25 cellular contexts compared by ENCODE assay signal in the genomic region with DNA sequence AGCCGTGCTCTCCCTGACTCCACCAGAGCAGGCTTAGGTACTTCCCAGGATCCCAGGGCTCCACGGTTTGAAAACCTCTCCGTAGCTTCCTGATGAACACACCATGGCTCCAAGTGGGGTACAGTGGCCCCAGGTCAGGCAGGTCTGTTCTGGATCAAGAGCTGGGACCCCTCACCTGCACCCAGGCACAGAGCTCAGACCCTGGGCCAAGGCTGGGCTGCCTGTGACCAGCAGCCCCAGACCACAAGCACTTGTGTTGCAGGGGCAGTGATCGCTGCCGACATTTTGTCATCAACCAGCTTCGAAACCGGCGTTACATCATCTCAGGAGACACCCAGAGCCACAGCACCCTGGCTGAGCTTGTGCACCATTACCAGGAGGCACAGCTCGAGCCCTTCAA. TPM values are rescaled to one million over a fixed set of nuclear protein-coding genes. Genes with fewer than 3 reads are reported as not detected.
DNase-seq lines count a peak whose midpoint lies in the region; ATAC-seq, FAIRE-seq and TF ChIP-seq lines count a peak whose summit lies in the region.
"Had no signal": no experiment of that assay in that cellular context is flagged by ENCODE, and none has a peak within 500 bp of the region (broad histone marks: within the 10 kb centered on the region; RNA-seq: fewer than 3 reads in every experiment).

No MANE protein-coding gene starts in this region.

- TF ChIP-seq POLR2A in K562 (conservative IDR thresholded peaks at IDR 0.05) (no peak), suprapubic skin (IDR thresholded peaks at IDR 0.05) (no peak)

- no peak for TF ChIP-seq RAD21 in K562 (CRISPR knock-in tag; conservative IDR thresholded peaks at IDR 0.05 in 1 of 2, IDR thresholded peaks at IDR 0.05 in 1 of 2)

- ATAC-seq in K562 (no peak), T-cell (replicated peaks in 1 of 4) (no peak)
- no peak for ATAC-seq in activated T-cell treated with anti-CD3 and anti-CD28 coated beads, Interleukin-2, amount 50 U/mL, for 4 hours
- ATAC-seq in activated CD4-positive, alpha-beta T cell treated with anti-CD3 and anti-CD28 coated beads for 36 hours, result no peak

- no peaks in the 10 kb centered on the region for H3K79me1 ChIP-seq in mesenchymal stem cell (replicated peaks; ENCODE audit: low read length, poor library complexity, severe bottlenecking)

- H3K9ac ChIP-seq in K562 (ENCODE audit: insufficient read depth in 1 of 2, low read depth in 2 of 2, low read length in 2 of 2) (0 out of 4 replicates have a peak overlapping the region, but pooled peaks of 1 of the 2 experiments have one; percentile 58), mesenchymal stem cell (ENCODE audit: low read length) (no peak overlapping the region)
- H3K9ac ChIP-seq: BLaER1 treated with 17β-estradiol and CSF1 and Interleukin-3, amounts not matched to agents 10 nM and 100 nM; GM23248 had no signal

- peak overlapping the region in 1 of 2 experiments; percentile 3 for H3K23ac ChIP-seq in mesenchymal stem cell (ENCODE audit: low read length in 2 of 2)

- H3K4me1 ChIP-seq in K562 (replicated peaks in 1 of 2; ENCODE audit: control insufficient read depth in 2 of 2, insufficient read depth in 2 of 2, low read length in 2 of 2), result 0 out of 5 replicates have a peak, but pooled peaks cover 0 to 3% of the 10 kb centered on the region in 2 experiments
- H3K4me1 ChIP-seq in mesenchymal stem cell (ENCODE audit: control insufficient read depth, insufficient read depth, low read depth, low read length), result peaks cover 15% of the 10 kb centered on the region
- peaks cover 13% of the 10 kb centered on the region for H3K4me1 ChIP-seq in suprapubic skin
- H3K4me1 ChIP-seq: HAP-1 had no signal

- H3K9me3 ChIP-seq in K562 (replicated peaks; ENCODE audit: control insufficient read depth, insufficient read depth, low read depth, low read length) (no peaks in the 10 kb centered on the region), mesenchymal stem cell (ENCODE audit: control insufficient read depth, low read length) (no peaks in the 10 kb centered on the region), suprapubic skin (no peaks in the 10 kb centered on the region)
- H3K9me3 ChIP-seq: BLaER1 treated with 17β-estradiol and CSF1 and Interleukin-3, amounts not matched to agents 10 nM and 100 nM; Caco-2; HAP-1 had no signal

- H2BK5ac ChIP-seq in mesenchymal stem cell (ENCODE audit: low read depth, low read length, poor library complexity, severe bottlenecking), result no peak overlapping the region

- H2AFZ ChIP-seq in K562 (ENCODE audit: low read depth, low read length) (no peak overlapping the region), mesenchymal stem cell (ENCODE audit: low read depth, low read length) (no peak overlapping the region)
- H2AFZ ChIP-seq: GM23248 had no signal

- H4K20me1 ChIP-seq in K562 (replicated peaks; ENCODE audit: control insufficient read depth, insufficient read depth, low read length), result peaks cover 7% of the 10 kb centered on the region; the same call in 1 of the 2 replicates

- no peak overlapping the region for H3K18ac ChIP-seq in mesenchymal stem cell (ENCODE audit: low read depth in 1 of 2, low read length in 2 of 2)

- H3K27me3 Mint-ChIP-seq in activated T-cell treated with anti-CD3 and anti-CD28 coated beads, Interleukin-2, amount 50 U/mL, for 4 hours (ENCODE audit: low read depth), result no peaks in the 10 kb centered on the region
- H3K27me3 Mint-ChIP-seq in activated CD4-positive, alpha-beta T cell treated with anti-CD3 and anti-CD28 coated beads for 36 hours, result no peaks in the 10 kb centered on the region
- peaks cover 0 to 2% of the 10 kb centered on the region in 2 donors for H3K27me3 Mint-ChIP-seq in T-cell
- H3K27me3 Mint-ChIP-seq: CD4-positive, alpha-beta memory T cell had no signal

- no peak overlapping the region for H2BK15ac ChIP-seq in mesenchymal stem cell (ENCODE audit: low read depth, poor library complexity, severe bottlenecking)

- H3K36me3 ChIP-seq in K562 (ENCODE audit: control insufficient read depth, insufficient read depth, low read length) (no peaks in the 10 kb centered on the region), mesenchymal stem cell (ENCODE audit: control insufficient read depth in 1 of 2, insufficient read depth in 2 of 2, low read depth in 1 of 2, low read length in 2 of 2) (no peaks in the 10 kb centered on the region), suprapubic skin (no peaks in the 10 kb centered on the region)
- H3K36me3 ChIP-seq: BLaER1 treated with 17β-estradiol and CSF1 and Interleukin-3, amounts not matched to agents 10 nM and 100 nM; HAP-1 had no signal

- CTCF ChIA-PET in K562 (lab: Yijun Ruan, JAX; ENCODE audit: low intra/inter-chr PET ratio), result no interaction called here
- CTCF ChIA-PET in activated CD4-positive, alpha-beta T cell treated with anti-CD3 and anti-CD28 coated beads for 36 hours (lab: Charles Lee), result interaction anchor here (0.6 to 2.1 kb wide), 7 partner anchors 15 to 144 kb away, joined by 3 to 6 read pairs (median 4); no protein-coding TSS in a partner anchor
- CTCF ChIA-PET in T-cell (lab: Charles Lee), result interaction anchor here in 1 of 2 donors (1.3 kb wide), 1 partner anchor 11 kb away, joined by 3 read pairs; no protein-coding TSS in a partner anchor

- H3K27me3 ChIP-seq in K562 (ENCODE audit: control insufficient read depth in 2 of 2, insufficient read depth in 2 of 2, low read length in 2 of 2), result peaks cover 6 to 33% of the 10 kb centered on the region in 2 experiments
- peaks cover 0 to 12% of the 10 kb centered on the region in 2 experiments for H3K27me3 ChIP-seq in mesenchymal stem cell (ENCODE audit: control insufficient read depth in 1 of 2, insufficient read depth in 1 of 2, low read length in 2 of 2)
- no peaks in the 10 kb centered on the region for H3K27me3 ChIP-seq in suprapubic skin
- H3K27me3 ChIP-seq: BLaER1 treated with 17β-estradiol and CSF1 and Interleukin-3, amounts not matched to agents 10 nM and 100 nM had no signal

- H2AK5ac ChIP-seq in mesenchymal stem cell (ENCODE audit: low read length, severe bottlenecking), result peak overlapping the region; percentile 64

- no peak for TF ChIP-seq CTCF in K562 (IDR thresholded peaks at IDR 0.05 in 2 of 3, conservative IDR thresholded peaks at IDR 0.05 in 1 of 3; ENCODE audit: insufficient read depth in 2 of 3, low read depth in 1 of 3, low read length in 3 of 3)
- no peak for TF ChIP-seq CTCF in suprapubic skin (IDR thresholded peaks at IDR 0.05)

- POLR2A ChIA-PET in K562 (lab: Yijun Ruan, JAX), result interaction anchor here (1.1 to 1.6 kb wide), 2 partner anchors 12 to 24 kb away, joined by 3 to 4 read pairs; no protein-coding TSS in a partner anchor
- POLR2A ChIA-PET in activated CD4-positive, alpha-beta T cell treated with anti-CD3 and anti-CD28 coated beads for 36 hours (lab: Charles Lee), result no interaction called here
- POLR2A ChIA-PET in T-cell (lab: Charles Lee), result no interaction called here

- H3K4me2 ChIP-seq in K562 (ENCODE audit: insufficient read depth, low read length) (no peak overlapping the region), mesenchymal stem cell (ENCODE audit: low read length, poor library complexity, severe bottlenecking) (no peak overlapping the region)
- H3K4me2 ChIP-seq: BLaER1 treated with 17β-estradiol and CSF1 and Interleukin-3, amounts not matched to agents 10 nM and 100 nM had no signal

- H4K91ac ChIP-seq in mesenchymal stem cell (ENCODE audit: low read length), result no peak overlapping the region

- TF ChIP-seq EP300 in K562 (IDR thresholded peaks at IDR 0.05; ENCODE audit: low read length), result no peak
- TF ChIP-seq EP300 in suprapubic skin (IDR thresholded peaks at IDR 0.05), result no peak

- no peak overlapping the region for H3K27ac ChIP-seq in K562 (ENCODE audit: extremely low read depth, low read depth, low read length)
- no peak overlapping the region for H3K27ac ChIP-seq in mesenchymal stem cell (ENCODE audit: low read length, poor library complexity, severe bottlenecking)
- no peak overlapping the region for H3K27ac ChIP-seq in suprapubic skin
- H3K27ac ChIP-seq: BLaER1 treated with 17β-estradiol and CSF1 and Interleukin-3, amounts not matched to agents 10 nM and 100 nM; GM23248 had no signal

- in situ Hi-C loops in K562 (cut with MboI), result no loop called here

- no peak for FAIRE-seq in K562 (lab: Jason Lieb, UNC)
- FAIRE-seq: GM12892 had no signal

- BruUV-seq in K562 (replicated peaks; lab: Mats Ljungman, UMichigan), result no TSS peak

- no peak overlapping the region for H3K27ac Mint-ChIP-seq in activated CD4-positive, alpha-beta T cell treated with anti-CD3 and anti-CD28 coated beads for 36 hours
- H3K27ac Mint-ChIP-seq in T-cell, result no peak overlapping the region
- H3K27ac Mint-ChIP-seq: CD4-positive, alpha-beta memory T cell; IgD-negative memory B cell had no signal

- peak; percentile 42 for DNase-seq in activated CD8-positive, alpha-beta memory T cell treated with anti-CD3 and anti-CD28 coated beads, Interleukin-2, amount 50 U/mL, for 48 hours
- no peak for DNase-seq in activated CD8-positive, alpha-beta memory T cell treated with anti-CD3 and anti-CD28 coated beads for 24 hours
- no peak for DNase-seq in K562 (ENCODE audit: extremely low read depth in 1 of 4, low spot score in 3 of 4)
- no peak for DNase-seq in mesenchymal stem cell
- DNase-seq in suprapubic skin (ENCODE audit: low spot score in 2 of 2), result peak; percentile 47 to 62
- DNase-seq in activated T-cell treated with anti-CD3 and anti-CD28 coated beads, Interleukin-2, amount 50 U/mL, for 4 hours, result no peak
- DNase-seq in activated CD4-positive, alpha-beta T cell treated with anti-CD3 and anti-CD28 coated beads for 36 hours, result no peak
- DNase-seq in T-cell, result no peak
- DNase-seq: 8988T; Caco-2; CD4-positive, alpha-beta memory T cell; GM23248; Kasumi-1; NCI-H1417 treated with DMSO at 0.1 percent for 48 hours; NCI-H187; NCI-H446; OCI-M1; SHP77 treated with DMSO at 0.1 percent for 48 hours had no signal

- H3K9me3 Mint-ChIP-seq in activated T-cell treated with anti-CD3 and anti-CD28 coated beads, Interleukin-2, amount 50 U/mL, for 4 hours, result no peaks in the 10 kb centered on the region
- H3K9me3 Mint-ChIP-seq in activated CD4-positive, alpha-beta T cell treated with anti-CD3 and anti-CD28 coated beads for 36 hours (ENCODE audit: low read depth), result no peaks in the 10 kb centered on the region
- H3K9me3 Mint-ChIP-seq in T-cell, result no peaks in the 10 kb centered on the region
- H3K9me3 Mint-ChIP-seq: IgD-negative memory B cell had no signal

- no peak overlapping the region for H3K4me3 ChIP-seq in K562
- H3K4me3 ChIP-seq in mesenchymal stem cell (ENCODE audit: insufficient read depth in 1 of 2, low read depth in 1 of 2, low read length in 2 of 2), result no peak overlapping the region
- no peak overlapping the region for H3K4me3 ChIP-seq in suprapubic skin
- H3K4me3 ChIP-seq: BLaER1 treated with 17β-estradiol and CSF1 and Interleukin-3, amounts not matched to agents 10 nM and 100 nM; GM23248; HAP-1 had no signal

- H3K4me1 Mint-ChIP-seq in activated T-cell treated with anti-CD3 and anti-CD28 coated beads, Interleukin-2, amount 50 U/mL, for 4 hours (ENCODE audit: low read depth), result peaks cover 4% of the 10 kb centered on the region
- no peaks in the 10 kb centered on the region for H3K4me1 Mint-ChIP-seq in activated CD4-positive, alpha-beta T cell treated with anti-CD3 and anti-CD28 coated beads for 36 hours
- peaks cover 0 to 8% (median 7%) of the 10 kb centered on the region in 3 donors for H3K4me1 Mint-ChIP-seq in T-cell
- H3K4me1 Mint-ChIP-seq: IgD-negative memory B cell had no signal

- no peaks in the 10 kb centered on the region for H3K9me1 ChIP-seq in K562 (ENCODE audit: control insufficient read depth, insufficient read depth, low read length)

- H2BK120ac ChIP-seq in mesenchymal stem cell (ENCODE audit: low read depth, low read length), result no peak overlapping the region

- H4K8ac ChIP-seq in mesenchymal stem cell (ENCODE audit: low read length), result no peak overlapping the region

- 19% methylated on average over 9 of the region's 9 CpGs for WGBS in K562 (ENCODE audit: insufficient coverage, low coverage, missing lambda C conversion rate)
- 90% methylated on average over 9 of the region's 9 CpGs for WGBS in mesenchymal stem cell
- WGBS in suprapubic skin, result 95% methylated on average over 7 of the region's 9 CpGs

- no peak overlapping the region for H2BK12ac ChIP-seq in mesenchymal stem cell (ENCODE audit: low read length in 2 of 2)

- H3K14ac ChIP-seq in mesenchymal stem cell (ENCODE audit: low read length in 2 of 2), result no peak overlapping the region

- intact Hi-C loops in K562 (cut with micrococcal nuclease), result no loop called here
- intact Hi-C loops in activated CD4-positive, alpha-beta T cell treated with anti-CD3 and anti-CD28 coated beads for 36 hours (cut with DNase I, micrococcal nuclease), result no loop called here

- no peak overlapping the region for H3K4ac ChIP-seq in mesenchymal stem cell (ENCODE audit: low read depth in 1 of 2, low read length in 2 of 2)

- no peaks in the 10 kb centered on the region for H3K36me3 Mint-ChIP-seq in activated T-cell treated with anti-CD3 and anti-CD28 coated beads, Interleukin-2, amount 50 U/mL, for 4 hours (ENCODE audit: insufficient read depth)
- H3K36me3 Mint-ChIP-seq in activated CD4-positive, alpha-beta T cell treated with anti-CD3 and anti-CD28 coated beads for 36 hours (ENCODE audit: low read depth), result no peaks in the 10 kb centered on the region
- no peaks in the 10 kb centered on the region for H3K36me3 Mint-ChIP-seq in T-cell
- H3K36me3 Mint-ChIP-seq: CD4-positive, alpha-beta memory T cell; IgD-negative memory B cell had no signal

- no peaks in the 10 kb centered on the region for H3K79me2 ChIP-seq in K562 (ENCODE audit: control insufficient read depth, insufficient read depth, low read length)

- no peak overlapping the region for H3K4me3 Mint-ChIP-seq in activated T-cell treated with anti-CD3 and anti-CD28 coated beads, Interleukin-2, amount 50 U/mL, for 4 hours
- H3K4me3 Mint-ChIP-seq in activated CD4-positive, alpha-beta T cell treated with anti-CD3 and anti-CD28 coated beads for 36 hours, result no peak overlapping the region
- no peak overlapping the region for H3K4me3 Mint-ChIP-seq in T-cell
- H3K4me3 Mint-ChIP-seq: CD4-positive, alpha-beta memory T cell; IgD-negative memory B cell had no signal

RNA-seq across cellular contexts. Expression of a gene that starts 5.3 kb away (rescaled TPM):
- total RNA-seq in K562 (2011; cell fraction: chromatin; rRNA removed; ENCODE audit: low replicate concordance), result not detected in 2 replicates
- not detected in 2 replicates for total RNA-seq in K562 (2011; cell fraction: nucleolus; rRNA removed)
- not detected in 2 replicates for total RNA-seq in K562 (2011; cell fraction: nucleoplasm; rRNA removed)
- not detected in 2 replicates for total RNA-seq in K562 (2014; rRNA removed)
- not detected in 2 replicates for total RNA-seq in K562 (2014; rRNA removed; fragmentation: Illumina TruSeq; extraction: Trizol)
- total RNA-seq in K562 (2015; rRNA removed; fragmentation: Illumina TruSeq; extraction: Trizol), result not detected in 2 replicates
- not detected in 2 replicates for total RNA-seq in K562 (2021)
- polyA plus RNA-seq in K562 (2011; rRNA removed), result not detected in 2 replicates
- not detected in 2 replicates for polyA plus RNA-seq in K562 (2011; cell fraction: cytosol; rRNA removed)
- polyA plus RNA-seq in K562 (2011; cell fraction: nucleus; rRNA removed), result not detected in 2 replicates
- polyA plus RNA-seq in K562 (2012), result 0.10 and 0.19 TPM in 2 replicates
- polyA plus RNA-seq in K562 (2014; fragmentation: Illumina TruSeq; extraction: Trizol), result not detected in 2 replicates
- polyA plus RNA-seq in K562 (2014; fragmentation: Nextera tagmentation; extraction: Ambion mirVana), result not detected
- polyA plus RNA-seq in K562 (2014; rRNA removed), result not detected in 2 replicates
- polyA minus RNA-seq in K562 (2011; rRNA and poly(A)+ RNA removed), result not detected in 2 replicates
- polyA minus RNA-seq in K562 (2011; cell fraction: cytosol; rRNA and poly(A)+ RNA removed), result not detected in 2 replicates
- not detected in 2 replicates for polyA minus RNA-seq in K562 (2011; cell fraction: nucleus; rRNA and poly(A)+ RNA removed)
- 0.01 TPM for polyA plus RNA-seq in mesenchymal stem cell (2013, experiment 1 of 2)
- polyA plus RNA-seq in mesenchymal stem cell (2013, experiment 2 of 2), result 0.01 TPM
- not detected for total RNA-seq in suprapubic skin
- not detected for total RNA-seq in activated T-cell treated with anti-CD3 and anti-CD28 coated beads, Interleukin-2, amount 50 U/mL, for 4 hours
- not detected for total RNA-seq in activated CD4-positive, alpha-beta T cell treated with anti-CD3 and anti-CD28 coated beads for 36 hours
- not detected for total RNA-seq in T-cell
- total RNA-seq: Caco-2; CD4-positive, alpha-beta memory T cell; G401; GM23248; MCF 10A; RPMI7951 had no signal
- polyA plus RNA-seq: CD4-positive, alpha-beta memory T cell; GM23248; IgD-negative memory B cell had no signal

RNA-seq across cellular contexts. Expression of a gene that starts 20.2 kb away (rescaled TPM):
- 51.5 and 55.8 TPM in 2 replicates for total RNA-seq in K562 (2011; cell fraction: chromatin; rRNA removed; ENCODE audit: low replicate concordance)
- total RNA-seq in K562 (2011; cell fraction: nucleolus; rRNA removed), result 24.0 and 27.9 TPM in 2 replicates
- 23.0 and 24.5 TPM in 2 replicates for total RNA-seq in K562 (2011; cell fraction: nucleoplasm; rRNA removed)
- total RNA-seq in K562 (2014; rRNA removed) (5.1 and 6.2 TPM in 2 replicates), K562 (2014; rRNA removed; fragmentation: Illumina TruSeq; extraction: Trizol) (8.9 and 9.3 TPM in 2 replicates), K562 (2015; rRNA removed; fragmentation: Illumina TruSeq; extraction: Trizol) (7.8 and 8.9 TPM in 2 replicates), K562 (2021) (10.1 and 10.7 TPM in 2 replicates), suprapubic skin (100 to 1,000 TPM in 1 of 4 donors, 10 to 100 TPM in 3; 27.9 to 126 (median 41.5) TPM), T-cell (100 to 1,000 TPM in 3 of 5 donors, 10 to 100 TPM in 2; 86.1 to 106 (median 101) TPM)
- polyA plus RNA-seq in K562 (2011; rRNA removed) (13.7 and 16.3 TPM in 2 replicates), K562 (2014; fragmentation: Illumina TruSeq; extraction: Trizol) (7.7 and 9.2 TPM in 2 replicates), K562 (2014; fragmentation: Nextera tagmentation; extraction: Ambion mirVana) (under 1 TPM; 0.15 to 0.48 TPM), K562 (2014; rRNA removed) (6.5 and 6.9 TPM in 2 replicates)
- 9.0 and 12.5 TPM in 2 replicates for polyA plus RNA-seq in K562 (2011; cell fraction: cytosol; rRNA removed)
- polyA plus RNA-seq in K562 (2011; cell fraction: nucleus; rRNA removed), result 28.9 and 35.0 TPM in 2 replicates
- polyA plus RNA-seq in K562 (2012), result 5.8 and 15.9 TPM in 2 replicates
- polyA minus RNA-seq in K562 (2011; rRNA and poly(A)+ RNA removed), result 10.0 and 13.7 TPM in 2 replicates
- polyA minus RNA-seq in K562 (2011; cell fraction: cytosol; rRNA and poly(A)+ RNA removed), result 5.5 and 8.6 TPM in 2 replicates
- polyA minus RNA-seq in K562 (2011; cell fraction: nucleus; rRNA and poly(A)+ RNA removed), result 7.5 and 11.8 TPM in 2 replicates
- polyA plus RNA-seq in mesenchymal stem cell (2013, experiment 1 of 2), result 43.1 TPM
- 41.2 TPM for polyA plus RNA-seq in mesenchymal stem cell (2013, experiment 2 of 2)
- total RNA-seq in activated T-cell treated with anti-CD3 and anti-CD28 coated beads, Interleukin-2, amount 50 U/mL, for 4 hours, result 10 to 100 TPM; 22.8 to 24.9 (median 24.0) TPM
- total RNA-seq in activated CD4-positive, alpha-beta T cell treated with anti-CD3 and anti-CD28 coated beads for 36 hours, result 10 to 100 TPM; 49.3 to 52.0 TPM

RNA-seq across cellular contexts. Expression of a gene that starts 33.6 kb away (rescaled TPM):
- 3.8 and 11.9 TPM in 2 replicates for total RNA-seq in K562 (2011; cell fraction: chromatin; rRNA removed; ENCODE audit: low replicate concordance)
- 7.2 and 9.5 TPM in 2 replicates for total RNA-seq in K562 (2011; cell fraction: nucleolus; rRNA removed)
- 8.9 and 12.3 TPM in 2 replicates for total RNA-seq in K562 (2011; cell fraction: nucleoplasm; rRNA removed)
- total RNA-seq in K562 (2014; rRNA removed) (22.4 and 33.3 TPM in 2 replicates), K562 (2014; rRNA removed; fragmentation: Illumina TruSeq; extraction: Trizol) (12.5 and 15.9 TPM in 2 replicates), K562 (2015; rRNA removed; fragmentation: Illumina TruSeq; extraction: Trizol) (18.5 and 19.6 TPM in 2 replicates), K562 (2021) (18.3 and 22.9 TPM in 2 replicates), suprapubic skin (1 to 10 TPM; 2.0 to 8.5 (median 6.5) TPM), T-cell (1 to 10 TPM in 4 of 5 donors, under 1 TPM in 1; 0.72 to 2.8 (median 2.0) TPM)
- polyA plus RNA-seq in K562 (2011; rRNA removed) (37.4 and 38.2 TPM in 2 replicates), K562 (2014; fragmentation: Illumina TruSeq; extraction: Trizol) (27.3 and 32.7 TPM in 2 replicates), K562 (2014; fragmentation: Nextera tagmentation; extraction: Ambion mirVana) (1 to 10 TPM; 1.5 to 2.0 TPM), K562 (2014; rRNA removed) (19.4 and 26.5 TPM in 2 replicates)
- 28.4 and 32.0 TPM in 2 replicates for polyA plus RNA-seq in K562 (2011; cell fraction: cytosol; rRNA removed)
- 12.9 and 15.3 TPM in 2 replicates for polyA plus RNA-seq in K562 (2011; cell fraction: nucleus; rRNA removed)
- 19.3 and 45.7 TPM in 2 replicates for polyA plus RNA-seq in K562 (2012)
- 42.4 and 47.1 TPM in 2 replicates for polyA minus RNA-seq in K562 (2011; rRNA and poly(A)+ RNA removed)
- 15.1 and 20.0 TPM in 2 replicates for polyA minus RNA-seq in K562 (2011; cell fraction: cytosol; rRNA and poly(A)+ RNA removed)
- 3.0 and 4.3 TPM in 2 replicates for polyA minus RNA-seq in K562 (2011; cell fraction: nucleus; rRNA and poly(A)+ RNA removed)
- polyA plus RNA-seq in mesenchymal stem cell (2013, experiment 1 of 2), result 23.7 TPM
- polyA plus RNA-seq in mesenchymal stem cell (2013, experiment 2 of 2), result 21.9 TPM
- 1 to 10 TPM; 1.3 to 2.0 (median 1.3) TPM for total RNA-seq in activated T-cell treated with anti-CD3 and anti-CD28 coated beads, Interleukin-2, amount 50 U/mL, for 4 hours
- 1 to 10 TPM in 1 of 2 experiments, under 1 TPM in 1; 0.91 to 1.2 TPM for total RNA-seq in activated CD4-positive, alpha-beta T cell treated with anti-CD3 and anti-CD28 coated beads for 36 hours

RNA-seq across cellular contexts. Expression of a gene that starts 51.5 kb away (rescaled TPM):
- 51.1 and 92.3 TPM in 2 replicates for total RNA-seq in K562 (2011; cell fraction: chromatin; rRNA removed; ENCODE audit: low replicate concordance)
- 31.0 and 36.2 TPM in 2 replicates for total RNA-seq in K562 (2011; cell fraction: nucleolus; rRNA removed)
- 56.6 and 86.7 TPM in 2 replicates for total RNA-seq in K562 (2011; cell fraction: nucleoplasm; rRNA removed)
- total RNA-seq in K562 (2014; rRNA removed), result 37.4 and 56.3 TPM in 2 replicates
- 94.5 and 101 TPM in 2 replicates for total RNA-seq in K562 (2014; rRNA removed; fragmentation: Illumina TruSeq; extraction: Trizol)
- total RNA-seq in K562 (2015; rRNA removed; fragmentation: Illumina TruSeq; extraction: Trizol), result 77.4 and 87.2 TPM in 2 replicates
- total RNA-seq in K562 (2021), result 130 and 131 TPM in 2 replicates
- polyA plus RNA-seq in K562 (2011; rRNA removed), result 88.5 and 115 TPM in 2 replicates
- polyA plus RNA-seq in K562 (2011; cell fraction: cytosol; rRNA removed), result 27.8 and 86.0 TPM in 2 replicates
- 44.5 and 59.2 TPM in 2 replicates for polyA plus RNA-seq in K562 (2011; cell fraction: nucleus; rRNA removed)
- polyA plus RNA-seq in K562 (2012), result 66.8 and 116 TPM in 2 replicates
- polyA plus RNA-seq in K562 (2014; fragmentation: Illumina TruSeq; extraction: Trizol), result 107 and 116 TPM in 2 replicates
- 100 to 1,000 TPM; 190 to 249 TPM for polyA plus RNA-seq in K562 (2014; fragmentation: Nextera tagmentation; extraction: Ambion mirVana)
- polyA plus RNA-seq in K562 (2014; rRNA removed), result 70.0 and 86.7 TPM in 2 replicates
- 169 and 205 TPM in 2 replicates for polyA minus RNA-seq in K562 (2011; rRNA and poly(A)+ RNA removed)
- 64.1 and 74.0 TPM in 2 replicates for polyA minus RNA-seq in K562 (2011; cell fraction: cytosol; rRNA and poly(A)+ RNA removed)
- polyA minus RNA-seq in K562 (2011; cell fraction: nucleus; rRNA and poly(A)+ RNA removed), result 15.1 and 38.0 TPM in 2 replicates
- polyA plus RNA-seq in mesenchymal stem cell (2013, experiment 1 of 2), result 17.7 TPM
- polyA plus RNA-seq in mesenchymal stem cell (2013, experiment 2 of 2), result 19.5 TPM
- total RNA-seq in suprapubic skin, result 10 to 100 TPM; 55.1 to 82.5 (median 55.8) TPM
- 100 to 1,000 TPM; 169 to 210 (median 187) TPM for total RNA-seq in activated T-cell treated with anti-CD3 and anti-CD28 coated beads, Interleukin-2, amount 50 U/mL, for 4 hours
- total RNA-seq in activated CD4-positive, alpha-beta T cell treated with anti-CD3 and anti-CD28 coated beads for 36 hours, result 100 to 1,000 TPM; 129 to 135 TPM
- 10 to 100 TPM; 40.3 to 64.7 (median 48.5) TPM for total RNA-seq in T-cell

Comparison
In these comparisons a context has a peak if more than half of its experiments do, and no peak if none do; other contexts are left out.
1. DNase-seq: peak in activated CD8-positive, alpha-beta memory T cell treated with anti-CD3 and anti-CD28 coated beads, Interleukin-2, amount 50 U/mL, for 48 hours (single experiment) and suprapubic skin (2 of 2); none in activated CD8-positive, alpha-beta memory T cell treated with anti-CD3 and anti-CD28 coated beads for 24 hours (single experiment), K562 (0 of 4), mesenchymal stem cell (single experiment), activated T-cell treated with anti-CD3 and anti-CD28 coated beads, Interleukin-2, amount 50 U/mL, for 4 hours (single experiment), activated CD4-positive, alpha-beta T cell treated with anti-CD3 and anti-CD28 coated beads for 36 hours (single experiment) and T-cell (0 of 34).